Comparison of ENCODE assay signal across 13 cellular contexts in genomic region chr12:14946162-14946561, GRCh38. TPM values are rescaled to one million over a fixed set of nuclear protein-coding genes. Genes with fewer than 3 reads are reported as not detected.
DNase-seq lines count a peak whose midpoint lies in the region; ATAC-seq and TF ChIP-seq lines count a peak whose summit lies in the region.
"Had no signal": no experiment of that assay in that cellular context is flagged by ENCODE, and none has a peak within 500 bp of the region (broad histone marks: within the 10 kb centered on the region; RNA-seq: fewer than 3 reads in every experiment).

No MANE protein-coding gene starts in this region.

- H3K9me3 Mint-ChIP-seq in CD4-positive, alpha-beta memory T cell, result peaks cover 0 to 2% (median 0%) of the 10 kb centered on the region in 8 donors
- H3K9me3 Mint-ChIP-seq in neural progenitor cell (no peaks in the 10 kb centered on the region), H9 (no peaks in the 10 kb centered on the region)

- H2BK5ac ChIP-seq in trophoblast cell (ENCODE audit: low read depth, low read length, poor library complexity) (no peak overlapping the region), H9 (ENCODE audit: insufficient read length, low read length) (no peak overlapping the region)

- H3K27me3 ChIP-seq in CD4-positive, alpha-beta memory T cell (ENCODE audit: insufficient read depth, low read length), result no peaks in the 10 kb centered on the region
- no peaks in the 10 kb centered on the region for H3K27me3 ChIP-seq in effector memory CD4-positive, alpha-beta T cell (replicated peaks; ENCODE audit: control insufficient read depth, insufficient read depth, low read length, poor library complexity, severe bottlenecking)
- H3K27me3 ChIP-seq in trophoblast cell (ENCODE audit: insufficient read depth, low read length) (no peaks in the 10 kb centered on the region), right lobe of liver (no peaks in the 10 kb centered on the region), neural progenitor cell (no peaks in the 10 kb centered on the region), H9 (ENCODE audit: insufficient read depth, low read length) (no peaks in the 10 kb centered on the region)

- H2BK12ac ChIP-seq in trophoblast cell (ENCODE audit: low read length) (peak overlapping the region; percentile 8), H9 (ENCODE audit: insufficient read length, low read depth, low read length) (no peak overlapping the region)

- H3K27me3 Mint-ChIP-seq in CD4-positive, alpha-beta memory T cell, result no peaks in the 10 kb centered on the region
- peaks cover 3% of the 10 kb centered on the region for H3K27me3 Mint-ChIP-seq in neural progenitor cell (ENCODE audit: insufficient read depth, low read depth)
- H3K27me3 Mint-ChIP-seq in H9 (ENCODE audit: low read depth), result no peaks in the 10 kb centered on the region; the same call in 1 of the 2 replicates

- no peak overlapping the region for H2AFZ ChIP-seq in trophoblast cell (ENCODE audit: insufficient read depth, low read length, poor library complexity)
- no peak overlapping the region for H2AFZ ChIP-seq in neural progenitor cell (replicated peaks)
- no peak overlapping the region for H2AFZ ChIP-seq in H9 (ENCODE audit: low read length)

- H3K18ac ChIP-seq in trophoblast cell (ENCODE audit: low read length) (no peak overlapping the region), H9 (ENCODE audit: insufficient read length, low read depth, low read length) (no peak overlapping the region)

- peaks cover 66% of the 10 kb centered on the region for H3K4me1 ChIP-seq in CD4-positive, alpha-beta memory T cell (ENCODE audit: insufficient read depth, low read length)
- peaks cover 44% of the 10 kb centered on the region for H3K4me1 ChIP-seq in effector memory CD4-positive, alpha-beta T cell (ENCODE audit: control insufficient read depth, insufficient read depth, low read length, poor library complexity, severe bottlenecking)
- peaks cover 7 to 19% of the 10 kb centered on the region in 2 experiments for H3K4me1 ChIP-seq in trophoblast cell (ENCODE audit: control insufficient read depth in 1 of 2, insufficient read depth in 2 of 2, low read length in 2 of 2)
- H3K4me1 ChIP-seq in right lobe of liver, result no peaks in the 10 kb centered on the region
- peaks cover 4% of the 10 kb centered on the region for H3K4me1 ChIP-seq in neural progenitor cell
- H3K4me1 ChIP-seq in H9 (ENCODE audit: insufficient read depth, low read length), result peaks cover 6% of the 10 kb centered on the region; the same call in 1 of the 2 replicates

- H2BK20ac ChIP-seq in H9 (ENCODE audit: low read depth, low read length, poor library complexity, severe bottlenecking), result no peak overlapping the region

- no peak overlapping the region for H2BK15ac ChIP-seq in H9 (ENCODE audit: low read depth, low read length)

- H4K20me1 ChIP-seq in neural progenitor cell (ENCODE audit: low read depth) (no peaks in the 10 kb centered on the region), H9 (ENCODE audit: control insufficient read depth, insufficient read depth, insufficient read length) (no peaks in the 10 kb centered on the region)

- H2AK5ac ChIP-seq in trophoblast cell (ENCODE audit: low read length) (no peak overlapping the region), H9 (ENCODE audit: insufficient read length, low read length) (no peak overlapping the region)

- no peak for ATAC-seq in right lobe of liver
- ATAC-seq: psoas muscle had no signal

- H3K9me3 ChIP-seq in CD4-positive, alpha-beta memory T cell (ENCODE audit: control insufficient read depth in 1 of 2, low read length in 2 of 2), result no peaks in the 10 kb centered on the region
- no peaks in the 10 kb centered on the region for H3K9me3 ChIP-seq in effector memory CD4-positive, alpha-beta T cell (ENCODE audit: control insufficient read depth, low read length)
- H3K9me3 ChIP-seq in trophoblast cell (ENCODE audit: insufficient read depth, low read depth, low read length), result no peaks in the 10 kb centered on the region
- no peaks in the 10 kb centered on the region for H3K9me3 ChIP-seq in right lobe of liver
- H3K9me3 ChIP-seq in neural progenitor cell (ENCODE audit: low read depth), result no peaks in the 10 kb centered on the region
- no peaks in the 10 kb centered on the region for H3K9me3 ChIP-seq in H9 (ENCODE audit: control insufficient read depth, low read depth, low read length)
- H3K9me3 ChIP-seq: psoas muscle had no signal

- no peak overlapping the region for H4K5ac ChIP-seq in H9 (ENCODE audit: insufficient read length, low read depth, low read length)

- H3K36me3 ChIP-seq in CD4-positive, alpha-beta memory T cell (ENCODE audit: insufficient read depth, low read length), result peaks cover 85% of the 10 kb centered on the region
- peaks cover 82% of the 10 kb centered on the region for H3K36me3 ChIP-seq in effector memory CD4-positive, alpha-beta T cell (ENCODE audit: control insufficient read depth, insufficient read depth, low read length)
- peaks cover 6 to 8% of the 10 kb centered on the region in 2 experiments for H3K36me3 ChIP-seq in trophoblast cell (ENCODE audit: control insufficient read depth in 1 of 2, insufficient read depth in 2 of 2, low read length in 2 of 2)
- H3K36me3 ChIP-seq in right lobe of liver, result peaks cover 0 to 32% (median 2%) of the 10 kb centered on the region in 4 donors
- H3K36me3 ChIP-seq in neural progenitor cell, result no peaks in the 10 kb centered on the region

- H3K23ac ChIP-seq in trophoblast cell (ENCODE audit: low read length), result no peak overlapping the region
- H3K23ac ChIP-seq in H9 (ENCODE audit: insufficient read length, low read depth, low read length), result no peak overlapping the region

- no peak overlapping the region for H3K4ac ChIP-seq in trophoblast cell (ENCODE audit: low read depth, low read length)
- H3K4ac ChIP-seq in H9 (ENCODE audit: low read depth, low read length), result no peak overlapping the region

- TF ChIP-seq POLR2A in right lobe of liver (IDR thresholded peaks at IDR 0.05), result no peak

- H3F3A ChIP-seq in neural progenitor cell (ENCODE audit: low read depth), result no peaks in the 10 kb centered on the region

- H3K14ac ChIP-seq in trophoblast cell (ENCODE audit: low read length) (no peak overlapping the region), H9 (ENCODE audit: insufficient read depth, low read length) (no peak overlapping the region)

- DNase-seq in CD4-positive, alpha-beta memory T cell, result no peak
- DNase-seq in LHCN-M2 (ENCODE audit: low read depth), result peak; percentile 28
- no peak for DNase-seq in effector memory CD4-positive, alpha-beta T cell
- no peak for DNase-seq in trophoblast cell
- DNase-seq in right lobe of liver, result no peak
- DNase-seq in neural progenitor cell (ENCODE audit: low spot score), result no peak
- DNase-seq in H9, result no peak
- no peak for DNase-seq in SHP77 (lab: John Stamatoyannopoulos, UW)
- DNase-seq: C1 segment of cervical spinal cord, GF-D8, NCI-H1694 treated with DMSO at 0.1 percent for 48 hours, NCI-H748 treated with DMSO at 0.1 percent for 48 hours, psoas muscle had no signal

- no peak overlapping the region for H2BK120ac ChIP-seq in trophoblast cell (ENCODE audit: insufficient read depth, low read length, poor library complexity)
- no peak overlapping the region for H2BK120ac ChIP-seq in H9 (ENCODE audit: low read depth, low read length, poor library complexity, severe bottlenecking)

- intact Hi-C loops in CD4-positive, alpha-beta memory T cell (cut with micrococcal nuclease), result no loop called here
- intact Hi-C loops in right lobe of liver (cut with DNase I), result no loop called here

- H4K8ac ChIP-seq in trophoblast cell (ENCODE audit: low read depth, low read length) (no peak overlapping the region), H9 (replicated peaks; ENCODE audit: insufficient read length, low read depth, low read length) (no peak overlapping the region)

- no peak overlapping the region for H3T11ph ChIP-seq in H9 (ENCODE audit: low read length)

- H3K79me1 ChIP-seq in trophoblast cell (ENCODE audit: low read length) (peaks cover 22% of the 10 kb centered on the region), H9 (ENCODE audit: insufficient read depth, low read depth, low read length, poor library complexity, severe bottlenecking) (no peaks in the 10 kb centered on the region)

- CTCF ChIA-PET in CD4-positive, alpha-beta memory T cell (lab: Charles Lee; ENCODE audit: partially characterized antibody), result interaction anchor here (1.3 to 3.4 kb wide), 4 partner anchors 8 to 50 kb away, joined by 3 to 44 read pairs (median 4); partner anchors contain the start of gene ERP27

- H3K4me1 Mint-ChIP-seq in CD4-positive, alpha-beta memory T cell, result peaks cover 51 to 82% (median 71%) of the 10 kb centered on the region in 4 donors
- H3K4me1 Mint-ChIP-seq in neural progenitor cell, result peaks cover 37% of the 10 kb centered on the region
- peaks cover 10 to 13% of the 10 kb centered on the region in 2 experiments for H3K4me1 Mint-ChIP-seq in H9

- TF ChIP-seq CTCF in right lobe of liver (IDR thresholded peaks at IDR 0.05) (no peak), neural progenitor cell (IDR thresholded peaks at IDR 0.05) (no peak), H9 (conservative IDR thresholded peaks at IDR 0.05) (no peak)

- H4K12ac ChIP-seq in trophoblast cell (ENCODE audit: low read depth, low read length), result no peak overlapping the region

- no peaks in the 10 kb centered on the region for H3K23me2 ChIP-seq in H9 (ENCODE audit: insufficient read length, low read depth, low read length, poor library complexity, severe bottlenecking)

- H3K27ac ChIP-seq in CD4-positive, alpha-beta memory T cell (ENCODE audit: low read depth, low read length), result peak overlapping the region; percentile 23
- peak overlapping the region; percentile 90 for H3K27ac ChIP-seq in effector memory CD4-positive, alpha-beta T cell (ENCODE audit: insufficient read depth, low read length, poor library complexity, severe bottlenecking)
- H3K27ac ChIP-seq in trophoblast cell (ENCODE audit: low read depth, low read length) (no peak overlapping the region), right lobe of liver (no peak overlapping the region), neural progenitor cell (no peak overlapping the region), H9 (ENCODE audit: insufficient read length, low read depth, low read length) (no peak overlapping the region)
- H3K27ac ChIP-seq: psoas muscle had no signal

- peaks cover 82 to 90% of the 10 kb centered on the region in 2 donors for H3K36me3 Mint-ChIP-seq in CD4-positive, alpha-beta memory T cell
- H3K36me3 Mint-ChIP-seq in neural progenitor cell (no peaks in the 10 kb centered on the region), H9 (ENCODE audit: insufficient read depth in 1 of 3, low read depth in 3 of 3) (no peaks in the 10 kb centered on the region)

- H3K56ac ChIP-seq in H9 (ENCODE audit: insufficient read length, low read depth, low read length), result no peak overlapping the region

- H3K9ac ChIP-seq in trophoblast cell (ENCODE audit: low read length) (no peak overlapping the region), neural progenitor cell (no peak overlapping the region), H9 (ENCODE audit: extremely low read depth, insufficient read length, low read length) (no peak overlapping the region)

- H4K91ac ChIP-seq in trophoblast cell (ENCODE audit: low read depth, low read length) (no peak overlapping the region), H9 (ENCODE audit: insufficient read length, low read depth, low read length) (no peak overlapping the region)

- H3K4me3 Mint-ChIP-seq in CD4-positive, alpha-beta memory T cell, result peak overlapping the region in 5 of 8 donors; percentile 7 to 53 (median 44)
- H3K4me3 Mint-ChIP-seq in neural progenitor cell, result no peak overlapping the region
- no peak overlapping the region for H3K4me3 Mint-ChIP-seq in H9

- no CpG with 5 or more reads among the region's 2 CpGs for WGBS in trophoblast cell (ENCODE audit: extremely low coverage, insufficient coverage, insufficient read length)
- WGBS in right lobe of liver (ENCODE audit: insufficient coverage, low coverage, low lambda C conversion rate, missing lambda C conversion rate), result 59% methylated on average over 2 of the region's 2 CpGs
- WGBS in H9 (ENCODE audit: extremely low coverage, insufficient read length, low lambda C conversion rate), result no CpG with 5 or more reads among the region's 2 CpGs

- POLR2A ChIA-PET in CD4-positive, alpha-beta memory T cell (lab: Charles Lee; ENCODE audit: partially characterized antibody), result interaction anchor here (0.9 to 5.8 kb wide), 9 partner anchors 8 to 176 kb away, joined by 3 to 104 read pairs (median 6); partner anchors contain the start of genes ARHGDIB, C12orf60, ERP27 and WBP11

- H3K4me2 ChIP-seq in trophoblast cell (ENCODE audit: low read length) (no peak overlapping the region), neural progenitor cell (no peak overlapping the region), H9 (ENCODE audit: insufficient read depth, insufficient read length, low read length) (no peak overlapping the region)

- H3K4me3 ChIP-seq in CD4-positive, alpha-beta memory T cell (ENCODE audit: low read length in 2 of 2), result no peak overlapping the region
- H3K4me3 ChIP-seq in effector memory CD4-positive, alpha-beta T cell (ENCODE audit: insufficient read depth, low read depth, low read length, poor library complexity, severe bottlenecking), result no peak overlapping the region
- H3K4me3 ChIP-seq in trophoblast cell (ENCODE audit: low read depth, low read length), result no peak overlapping the region
- no peak overlapping the region for H3K4me3 ChIP-seq in right lobe of liver
- no peak overlapping the region for H3K4me3 ChIP-seq in neural progenitor cell
- H3K4me3 ChIP-seq: psoas muscle had no signal

- no peaks in the 10 kb centered on the region for H3K79me2 ChIP-seq in trophoblast cell (ENCODE audit: control insufficient read depth, insufficient read depth, low read length, poor library complexity)
- H3K79me2 ChIP-seq in neural progenitor cell (ENCODE audit: low read depth), result no peaks in the 10 kb centered on the region
- no peaks in the 10 kb centered on the region for H3K79me2 ChIP-seq in H9 (ENCODE audit: insufficient read depth, low read length)

- peak overlapping the region; percentile 14 to 100 (median 97) for H3K27ac Mint-ChIP-seq in CD4-positive, alpha-beta memory T cell
- H3K27ac Mint-ChIP-seq in neural progenitor cell (no peak overlapping the region), H9 (no peak overlapping the region; a peak in 1 of 7 replicates)

RNA-seq across cellular contexts. Expression of gene ERP27, which starts 7.8 kb away (rescaled TPM):
- total RNA-seq in CD4-positive, alpha-beta memory T cell, result 10 to 100 TPM in 1 of 2 experiments, 1 to 10 TPM in 1; 9.3 to 11.5 TPM
- 1 to 10 TPM; 3.4 to 4.5 TPM for polyA plus RNA-seq in CD4-positive, alpha-beta memory T cell
- total RNA-seq in LHCN-M2 (2014; rRNA removed), result not detected in 2 replicates
- not detected for polyA plus RNA-seq in LHCN-M2 (2012)
- 42.0 and 49.0 TPM in 2 replicates for polyA plus RNA-seq in trophoblast cell (2013)
- total RNA-seq in right lobe of liver, result 1 to 10 TPM in 1 of 6 experiments, under 1 TPM in 3, not detected in 2; 0.26 to 1.0 (median 0.39) TPM
- not detected in 2 replicates for total RNA-seq in neural progenitor cell (ENCODE audit: low replicate concordance)
- total RNA-seq in H9 (2021), result not detected in 2 replicates

RNA-seq across cellular contexts. Expression of gene ARHGDIB, which starts 15.2 kb away (rescaled TPM):
- total RNA-seq in CD4-positive, alpha-beta memory T cell, result 100 to 1,000 TPM; 717 to 768 TPM
- polyA plus RNA-seq in CD4-positive, alpha-beta memory T cell, result 1,000 to 10,000 TPM; 2,962 to 4,406 TPM
- total RNA-seq in LHCN-M2 (2014; rRNA removed) (16.0 and 16.8 TPM in 2 replicates), right lobe of liver (10 to 100 TPM; 17.2 to 58.1 (median 31.9) TPM), neural progenitor cell (ENCODE audit: low replicate concordance) (not detected in 2 replicates), H9 (2021) (0.29 and 0.44 TPM in 2 replicates)
- 20.3 TPM for polyA plus RNA-seq in LHCN-M2 (2012)
- 144 and 156 TPM in 2 replicates for polyA plus RNA-seq in trophoblast cell (2013)

RNA-seq across cellular contexts. Expression of gene PDE6H, which starts 26.7 kb away (rescaled TPM):
- not detected for total RNA-seq in CD4-positive, alpha-beta memory T cell
- polyA plus RNA-seq in CD4-positive, alpha-beta memory T cell, result not detected
- total RNA-seq in LHCN-M2 (2014; rRNA removed) (not detected in 2 replicates), right lobe of liver (not detected), neural progenitor cell (ENCODE audit: low replicate concordance) (not detected in 2 replicates), H9 (2021) (not detected in 2 replicates)
- not detected for polyA plus RNA-seq in LHCN-M2 (2012)
- not detected in 2 replicates for polyA plus RNA-seq in trophoblast cell (2013)
- total RNA-seq: psoas muscle had no signal
- polyA plus RNA-seq: psoas muscle had no signal

Comparison
In these comparisons a context has a peak if more than half of its experiments do, and no peak if none do; other contexts are left out.
1. H3K27ac ChIP-seq: peak in CD4-positive, alpha-beta memory T cell (single experiment) and effector memory CD4-positive, alpha-beta T cell (single experiment); none in trophoblast cell (single experiment), right lobe of liver (0 of 3), neural progenitor cell (single experiment) and H9 (single experiment).
2. H3K27ac Mint-ChIP-seq: peak in CD4-positive, alpha-beta memory T cell (7 of 7); none in neural progenitor cell (single experiment) and H9 (0 of 3).
3. H3K4me3 Mint-ChIP-seq: peak in CD4-positive, alpha-beta memory T cell (5 of 8); none in neural progenitor cell (single experiment) and H9 (0 of 2).
4. RNA of gene ARHGDIB, which starts 15.2 kb away (total RNA-seq): 717 to 768 TPM in CD4-positive, alpha-beta memory T cell, 17.2 to 58.1 TPM in right lobe of liver and 16.0 to 16.8 TPM in LHCN-M2; 0.29 to 0.44 TPM in H9 and not detected in neural progenitor cell; every median in the first group is over 10 times any median in the second.